3 cellular contexts compared by ENCODE assay signal in the genomic region with DNA sequence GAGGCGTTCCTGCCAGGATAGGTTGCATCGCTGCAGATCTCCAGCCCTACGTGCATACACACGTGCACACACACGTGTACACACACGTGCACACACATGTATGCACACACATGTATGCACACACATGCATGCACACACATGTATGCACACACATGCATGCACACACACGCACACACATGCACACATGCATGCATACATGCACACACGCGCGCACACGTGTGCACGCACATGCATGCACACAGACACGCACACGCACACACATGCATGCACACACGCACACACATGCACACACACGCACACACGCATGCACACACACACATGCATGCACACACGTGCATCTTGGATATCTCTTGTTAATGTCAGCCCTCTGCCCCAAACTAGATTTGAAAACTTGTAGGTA.
TF ChIP-seq lines count a peak whose summit lies in the region.

No MANE protein-coding gene starts in this region.

TF ChIP-seq in A549, 52 proteins besides CTCF, POLR2A, EP300 and RAD21:
- TF ChIP-seq NPAS2 (CRISPR knock-in tag; IDR thresholded peaks at IDR 0.05; ENCODE audit: borderline replicate concordance) (0 out of 2 replicates have a peak, but pooled peaks have one; percentile 24), KDM1A (IDR thresholded peaks at IDR 0.05; ENCODE audit: low read depth) (peak; percentile 82; the same call in 1 of the 2 replicates), BHLHE40 (IDR thresholded peaks at IDR 0.05; ENCODE audit: low read depth, low read length) (no peak), MAZ (IDR thresholded peaks at IDR 0.05; ENCODE audit: borderline replicate concordance, low read depth, low read length) (no peak)

TF ChIP-seq in GM12878, 131 proteins besides CTCF, POLR2A, EP300 and RAD21:
- TF ChIP-seq, protein P1, sequence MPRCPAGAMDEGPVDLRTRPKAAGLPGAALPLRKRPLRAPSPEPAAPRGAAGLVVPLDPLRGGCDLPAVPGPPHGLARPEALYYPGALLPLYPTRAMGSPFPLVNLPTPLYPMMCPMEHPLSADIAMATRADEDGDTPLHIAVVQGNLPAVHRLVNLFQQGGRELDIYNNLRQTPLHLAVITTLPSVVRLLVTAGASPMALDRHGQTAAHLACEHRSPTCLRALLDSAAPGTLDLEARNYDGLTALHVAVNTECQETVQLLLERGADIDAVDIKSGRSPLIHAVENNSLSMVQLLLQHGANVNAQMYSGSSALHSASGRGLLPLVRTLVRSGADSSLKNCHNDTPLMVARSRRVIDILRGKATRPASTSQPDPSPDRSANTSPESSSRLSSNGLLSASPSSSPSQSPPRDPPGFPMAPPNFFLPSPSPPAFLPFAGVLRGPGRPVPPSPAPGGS (IDR thresholded peaks at IDR 0.05; ENCODE audit: borderline replicate concordance, insufficient read depth, low read depth, low read length, poor library complexity, severe bottlenecking), result peak; percentile 91
- no peak for TF ChIP-seq KAT2A (conservative IDR thresholded peaks at IDR 0.05; ENCODE audit: control insufficient read depth, low read depth, low read length)
- TF ChIP-seq TCF3 (IDR thresholded peaks at IDR 0.05; ENCODE audit: borderline replicate concordance, insufficient read depth, low read depth, low read length), result 0 out of 2 replicates have a peak, but pooled peaks have one; percentile 52
- TF ChIP-seq, protein P2, sequence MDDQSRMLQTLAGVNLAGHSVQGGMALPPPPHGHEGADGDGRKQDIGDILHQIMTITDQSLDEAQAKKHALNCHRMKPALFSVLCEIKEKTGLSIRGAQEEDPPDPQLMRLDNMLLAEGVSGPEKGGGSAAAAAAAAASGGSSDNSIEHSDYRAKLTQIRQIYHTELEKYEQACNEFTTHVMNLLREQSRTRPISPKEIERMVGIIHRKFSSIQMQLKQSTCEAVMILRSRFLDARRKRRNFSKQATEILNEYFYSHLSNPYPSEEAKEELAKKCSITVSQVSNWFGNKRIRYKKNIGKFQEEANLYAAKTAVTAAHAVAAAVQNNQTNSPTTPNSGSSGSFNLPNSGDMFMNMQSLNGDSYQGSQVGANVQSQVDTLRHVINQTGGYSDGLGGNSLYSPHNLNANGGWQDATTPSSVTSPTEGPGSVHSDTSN (IDR thresholded peaks at IDR 0.05; ENCODE audit: insufficient replicate concordance, low read depth, low read length), result peak; percentile 47

TF ChIP-seq in neural cell, 6 proteins besides CTCF, POLR2A, EP300 and RAD21:
- TF ChIP-seq POLR2AphosphoS5 (IDR thresholded peaks at IDR 0.05), result peak; percentile 56
- TF ChIP-seq, protein P3, sequence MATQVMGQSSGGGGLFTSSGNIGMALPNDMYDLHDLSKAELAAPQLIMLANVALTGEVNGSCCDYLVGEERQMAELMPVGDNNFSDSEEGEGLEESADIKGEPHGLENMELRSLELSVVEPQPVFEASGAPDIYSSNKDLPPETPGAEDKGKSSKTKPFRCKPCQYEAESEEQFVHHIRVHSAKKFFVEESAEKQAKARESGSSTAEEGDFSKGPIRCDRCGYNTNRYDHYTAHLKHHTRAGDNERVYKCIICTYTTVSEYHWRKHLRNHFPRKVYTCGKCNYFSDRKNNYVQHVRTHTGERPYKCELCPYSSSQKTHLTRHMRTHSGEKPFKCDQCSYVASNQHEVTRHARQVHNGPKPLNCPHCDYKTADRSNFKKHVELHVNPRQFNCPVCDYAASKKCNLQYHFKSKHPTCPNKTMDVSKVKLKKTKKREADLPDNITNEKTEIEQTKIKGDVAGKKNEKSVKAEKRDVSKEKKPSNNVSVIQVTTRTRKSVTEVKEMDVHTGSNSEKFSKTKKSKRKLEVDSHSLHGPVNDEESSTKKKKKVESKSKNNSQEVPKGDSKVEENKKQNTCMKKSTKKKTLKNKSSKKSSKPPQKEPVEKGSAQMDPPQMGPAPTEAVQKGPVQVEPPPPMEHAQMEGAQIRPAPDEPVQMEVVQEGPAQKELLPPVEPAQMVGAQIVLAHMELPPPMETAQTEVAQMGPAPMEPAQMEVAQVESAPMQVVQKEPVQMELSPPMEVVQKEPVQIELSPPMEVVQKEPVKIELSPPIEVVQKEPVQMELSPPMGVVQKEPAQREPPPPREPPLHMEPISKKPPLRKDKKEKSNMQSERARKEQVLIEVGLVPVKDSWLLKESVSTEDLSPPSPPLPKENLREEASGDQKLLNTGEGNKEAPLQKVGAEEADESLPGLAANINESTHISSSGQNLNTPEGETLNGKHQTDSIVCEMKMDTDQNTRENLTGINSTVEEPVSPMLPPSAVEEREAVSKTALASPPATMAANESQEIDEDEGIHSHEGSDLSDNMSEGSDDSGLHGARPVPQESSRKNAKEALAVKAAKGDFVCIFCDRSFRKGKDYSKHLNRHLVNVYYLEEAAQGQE (IDR thresholded peaks at IDR 0.05; ENCODE audit: borderline replicate concordance), result no peak
